In genomic region chr19:17999685-18000479, GRCh38 we compare ENCODE assay signal across 8 cellular contexts. TPM values are rescaled to one million over a fixed set of nuclear protein-coding genes. Genes with fewer than 3 reads are reported as not detected.
DNase-seq lines count a peak whose midpoint lies in the region; ATAC-seq lines count a peak whose summit lies in the region.

No MANE protein-coding gene starts in this region.

- no peak overlapping the region for H2BK12ac ChIP-seq in neuronal stem cell (ENCODE audit: low read length)

- peak overlapping the region; percentile 91 to 96 (median 95) for H3K27ac ChIP-seq in BLaER1 treated with 17β-estradiol and CSF1 and Interleukin-3, amounts not matched to agents 10 nM and 100 nM
- H3K27ac ChIP-seq in neuronal stem cell (replicated peaks; ENCODE audit: low read length), result no peak overlapping the region

- peak overlapping the region in 8 of 10 experiments; percentile 78 to 97 (median 92); a peak in 12 of 20 replicates for H3K4me3 ChIP-seq in BLaER1 treated with 17β-estradiol and CSF1 and Interleukin-3, amounts not matched to agents 10 nM and 100 nM
- no peak overlapping the region for H3K4me3 ChIP-seq in NT2/D1 (ENCODE audit: insufficient read length, low read depth)
- no peak overlapping the region for H3K4me3 ChIP-seq in neuronal stem cell (ENCODE audit: low read length in 2 of 2)

- ATAC-seq in central memory CD8-positive, alpha-beta T cell (replicated peaks; ENCODE audit: extremely low read depth, poor library complexity, severe bottlenecking), result no peak
- ATAC-seq in GM21619 (IDR thresholded peaks at IDR 0.05; ENCODE audit: unreplicated experiment), result no peak
- ATAC-seq in HG03108 (IDR thresholded peaks at IDR 0.05; ENCODE audit: unreplicated experiment), result no peak

- H2BK15ac ChIP-seq in neuronal stem cell (ENCODE audit: low read length), result peak overlapping the region; percentile 37

- no peak overlapping the region for H4K91ac ChIP-seq in neuronal stem cell (ENCODE audit: low read depth, low read length, poor library complexity)

- DNase-seq in NT2/D1 (ENCODE audit: low read depth, low spot score) (no peak), neuronal stem cell (ENCODE audit: low spot score) (no peak), NCI-H2196 (lab: John Stamatoyannopoulos, UW; ENCODE audit: unreplicated experiment) (no peak), NCI-H1048 (lab: John Stamatoyannopoulos, UW) (no peak)
- no peak for DNase-seq in central memory CD8-positive, alpha-beta T cell (ENCODE audit: low spot score in 2 of 2)

- H3K9me3 Mint-ChIP-seq in central memory CD8-positive, alpha-beta T cell, result no peaks in the 10 kb centered on the region

- H3K36me3 Mint-ChIP-seq in central memory CD8-positive, alpha-beta T cell (ENCODE audit: insufficient read depth), result peaks cover 24% of the 10 kb centered on the region

- peaks cover 14% of the 10 kb centered on the region for H3K4me1 Mint-ChIP-seq in central memory CD8-positive, alpha-beta T cell

- H3K14ac ChIP-seq in neuronal stem cell (ENCODE audit: low read length), result peak overlapping the region; percentile 12

- no peak overlapping the region for H2BK120ac ChIP-seq in neuronal stem cell (ENCODE audit: low read depth, low read length)

- peaks cover 16 to 30% (median 18%) of the 10 kb centered on the region in 11 experiments; a peak in 19 of 22 replicates for H4K20me1 ChIP-seq in BLaER1 treated with 17β-estradiol and CSF1 and Interleukin-3, amounts not matched to agents 10 nM and 100 nM

- no peak overlapping the region for H2AK5ac ChIP-seq in neuronal stem cell (ENCODE audit: low read depth, low read length)

- no peak overlapping the region for H3K18ac ChIP-seq in neuronal stem cell (ENCODE audit: low read length)

- no peak overlapping the region for H2BK5ac ChIP-seq in neuronal stem cell (ENCODE audit: low read length)

- H3K4me1 ChIP-seq in BLaER1 treated with 17β-estradiol and CSF1 and Interleukin-3, amounts not matched to agents 10 nM and 100 nM, result peaks cover 26 to 53% (median 36%) of the 10 kb centered on the region in 10 experiments
- H3K4me1 ChIP-seq in NT2/D1 (ENCODE audit: insufficient read depth, insufficient read length), result peaks cover 16% of the 10 kb centered on the region
- H3K4me1 ChIP-seq in neuronal stem cell (ENCODE audit: control insufficient read depth in 2 of 2, insufficient read depth in 1 of 2, low read depth in 1 of 2, low read length in 2 of 2), result no peaks in the 10 kb centered on the region

- peak overlapping the region; percentile 17 for H4K8ac ChIP-seq in neuronal stem cell (ENCODE audit: low read depth, low read length)

- H2AFZ ChIP-seq in neuronal stem cell (ENCODE audit: low read length), result no peak overlapping the region

- no peaks in the 10 kb centered on the region for H3K27me3 Mint-ChIP-seq in central memory CD8-positive, alpha-beta T cell

- H3K79me1 ChIP-seq in neuronal stem cell (ENCODE audit: low read depth, low read length), result no peaks in the 10 kb centered on the region

- H3K27ac Mint-ChIP-seq in central memory CD8-positive, alpha-beta T cell (ENCODE audit: low read depth), result peak overlapping the region; percentile 99

- no peak overlapping the region for H3K4ac ChIP-seq in neuronal stem cell (ENCODE audit: low read length)

- H3K9me3 ChIP-seq in BLaER1 treated with 17β-estradiol and CSF1 and Interleukin-3, amounts not matched to agents 10 nM and 100 nM (replicated peaks in 1 of 11), result no peaks in the 10 kb centered on the region
- no peaks in the 10 kb centered on the region for H3K9me3 ChIP-seq in NT2/D1 (ENCODE audit: insufficient read depth, low read length)
- H3K9me3 ChIP-seq in neuronal stem cell (replicated peaks in 1 of 2; ENCODE audit: control insufficient read depth in 2 of 2, insufficient read depth in 1 of 2, low read depth in 1 of 2, low read length in 2 of 2), result no peaks in the 10 kb centered on the region

- H3K4me3 Mint-ChIP-seq in central memory CD8-positive, alpha-beta T cell, result peak overlapping the region; percentile 81

- H3K9ac ChIP-seq in BLaER1 treated with 17β-estradiol and CSF1 and Interleukin-3, amounts not matched to agents 10 nM and 100 nM, result peak overlapping the region; percentile 86 to 95 (median 92)
- H3K9ac ChIP-seq in NT2/D1 (ENCODE audit: insufficient read length, low read depth) (peak overlapping the region; percentile 10), neuronal stem cell (ENCODE audit: low read depth, low read length, poor library complexity) (no peak overlapping the region)

- peak overlapping the region; percentile 93 for H3K23ac ChIP-seq in neuronal stem cell (ENCODE audit: low read depth, low read length, poor library complexity)

- whole genome bisulfite sequencing in neuronal stem cell (ENCODE audit: extremely low coverage in 2 of 2, insufficient read length in 2 of 2, insufficient replicate concordance in 1 of 2), 2 donors, result no CpG with 5 or more reads among the region's 21 CpGs

- H3K27me3 ChIP-seq in BLaER1 treated with 17β-estradiol and CSF1 and Interleukin-3, amounts not matched to agents 10 nM and 100 nM, result no peaks in the 10 kb centered on the region
- H3K27me3 ChIP-seq in NT2/D1 (ENCODE audit: insufficient read depth, insufficient read length) (peaks cover 7% of the 10 kb centered on the region), neuronal stem cell (ENCODE audit: control insufficient read depth in 3 of 3, insufficient read depth in 3 of 3, low read depth in 1 of 3, low read length in 3 of 3) (peaks cover 11 to 31% (median 26%) of the 10 kb centered on the region in 3 experiments)

- H3K36me3 ChIP-seq in BLaER1 treated with 17β-estradiol and CSF1 and Interleukin-3, amounts not matched to agents 10 nM and 100 nM, result peaks cover 6 to 20% (median 16%) of the 10 kb centered on the region in 11 experiments; a peak in 20 of 22 replicates
- H3K36me3 ChIP-seq in NT2/D1 (ENCODE audit: insufficient read depth, insufficient read length, low read length) (no peaks in the 10 kb centered on the region), neuronal stem cell (replicated peaks in 1 of 2; ENCODE audit: control insufficient read depth in 2 of 2, insufficient read depth in 2 of 2, low read length in 2 of 2) (no peaks in the 10 kb centered on the region)

- peak overlapping the region; percentile 68 to 94 (median 92) for H3K4me2 ChIP-seq in BLaER1 treated with 17β-estradiol and CSF1 and Interleukin-3, amounts not matched to agents 10 nM and 100 nM
- H3K4me2 ChIP-seq in neuronal stem cell (ENCODE audit: insufficient read depth, low read length, poor library complexity, severe bottlenecking), result no peak overlapping the region

RNA-seq across cellular contexts. Expression of gene ARRDC2, which starts 8.1 kb away (rescaled TPM):
- polyA plus RNA-seq in neuronal stem cell (2013, experiment 1 of 2), result 0.81 TPM
- 0.75 TPM for polyA plus RNA-seq in neuronal stem cell (2013, experiment 2 of 2)

RNA-seq across cellular contexts. Expression of gene KCNN1, which starts 33.0 kb away (rescaled TPM):
- polyA plus RNA-seq in neuronal stem cell (2013, experiment 1 of 2), result 8.4 TPM
- 7.4 TPM for polyA plus RNA-seq in neuronal stem cell (2013, experiment 2 of 2)

Comparison
In these comparisons a context has a peak if more than half of its experiments do, and no peak if none do; other contexts are left out.
1. H3K4me3 ChIP-seq: peak in BLaER1 treated with 17β-estradiol and CSF1 and Interleukin-3, amounts not matched to agents 10 nM and 100 nM (8 of 10); none in NT2/D1 (single experiment) and neuronal stem cell (0 of 2).